Comparison of ENCODE assay signal across 18 cellular contexts in the genomic region with DNA sequence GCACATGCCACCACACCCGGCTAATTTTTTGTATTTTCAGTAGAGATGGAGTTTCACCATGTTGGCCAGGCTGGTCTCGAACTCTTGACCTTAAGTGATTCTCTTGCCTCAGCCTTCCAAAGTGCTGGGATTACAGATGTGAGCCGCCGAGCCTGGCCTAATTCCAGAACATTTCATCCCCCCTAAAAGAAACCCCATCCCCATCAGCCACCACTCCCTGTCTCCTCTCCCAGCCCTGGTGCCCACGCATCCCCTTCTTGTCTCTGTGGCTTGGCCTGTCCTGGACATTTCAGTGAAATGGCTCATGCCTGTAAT. TPM values are rescaled to one million over a fixed set of nuclear protein-coding genes. Genes with fewer than 3 reads are reported as not detected.
DNase-seq lines count a peak whose midpoint lies in the region; ATAC-seq, FAIRE-seq and TF ChIP-seq lines count a peak whose summit lies in the region.
"Not testable (repeated sequence)": the region's sequence is repeated elsewhere in the genome, so short reads cannot be mapped to it uniquely, and the experiment has no call there.
"Had no signal": no experiment of that assay in that cellular context is flagged by ENCODE, and none has a peak within 500 bp of the region (broad histone marks: within the 10 kb centered on the region; RNA-seq: fewer than 3 reads in every experiment).

No MANE protein-coding gene starts in this region.

- not testable (repeated sequence) for H4K20me1 ChIP-seq in keratinocyte (ENCODE audit: control insufficient read depth, extremely low read depth, insufficient read depth, low read length)
- peaks cover 14% of the 10 kb centered on the region for H4K20me1 ChIP-seq in osteoblast (ENCODE audit: insufficient read depth, low read length)

- H3K36me3 ChIP-seq in keratinocyte (ENCODE audit: control insufficient read depth in 2 of 2, extremely low read depth in 1 of 2, insufficient read depth in 2 of 2, low read length in 2 of 2) (peaks cover 14 to 19% of the 10 kb centered on the region in 2 experiments), osteoblast (ENCODE audit: insufficient read depth, low read length) (peaks cover 32% of the 10 kb centered on the region), stomach smooth muscle (ENCODE audit: control insufficient read depth in 2 of 2, insufficient read depth in 2 of 2, low read length in 2 of 2) (peaks cover 21 to 22% of the 10 kb centered on the region in 2 donors), upper lobe of left lung (peaks cover 0 to 40% (median 22%) of the 10 kb centered on the region in 4 donors)

- not testable (repeated sequence) for H3K9me3 Mint-ChIP-seq in activated naive CD4-positive, alpha-beta T cell treated with anti-CD3 and anti-CD28 coated beads for 36 hours; chondrocyte (ENCODE audit: low read depth)

- not testable (repeated sequence) for ATAC-seq in upper lobe of left lung (ENCODE audit: low FRiP score in 2 of 2)

- WGBS in upper lobe of left lung, 2 donors, result 67 to 68% methylated on average over 5 of the region's 5 CpGs

- not testable (repeated sequence) for H3K4me1 Mint-ChIP-seq in activated naive CD4-positive, alpha-beta T cell treated with anti-CD3 and anti-CD28 coated beads for 36 hours (ENCODE audit: low read depth)
- H3K4me1 Mint-ChIP-seq in chondrocyte (ENCODE audit: low read depth), result peaks cover 36% of the 10 kb centered on the region

- H3K27ac ChIP-seq in 22Rv1 (peak overlapping the region; percentile 96), keratinocyte (ENCODE audit: control insufficient read depth, insufficient read depth, low read length) (peak overlapping the region; percentile 59), osteoblast (ENCODE audit: low read depth, low read length) (peak overlapping the region; percentile 61), stomach smooth muscle (ENCODE audit: low read length) (peak overlapping the region; percentile 78), upper lobe of left lung (peak overlapping the region; percentile 68 to 92 (median 84))

- H3K4me3 Mint-ChIP-seq in activated naive CD4-positive, alpha-beta T cell treated with anti-CD3 and anti-CD28 coated beads for 36 hours; chondrocyte (ENCODE audit: unreplicated experiment): not testable (repeated sequence)

- H2AFZ ChIP-seq in keratinocyte (ENCODE audit: control insufficient read depth, low read length); osteoblast (ENCODE audit: low read length): not testable (repeated sequence)

- H3K27me3 ChIP-seq in keratinocyte (ENCODE audit: control insufficient read depth, extremely low read depth, insufficient read depth, low read length); osteoblast (ENCODE audit: insufficient read depth, low read length); stomach smooth muscle (ENCODE audit: control insufficient read depth in 1 of 2, insufficient read depth in 2 of 2, low read length in 2 of 2); upper lobe of left lung: not testable (repeated sequence)

- H3K9me1 ChIP-seq in keratinocyte (ENCODE audit: control insufficient read depth, extremely low read depth, insufficient read depth, low read length), result not testable (repeated sequence)

- not testable (repeated sequence) for H3K9ac ChIP-seq in keratinocyte (ENCODE audit: control insufficient read depth, extremely low read depth, insufficient read depth, low read length)
- peak overlapping the region in 1 of 2 donors; percentile 51 for H3K9ac ChIP-seq in stomach smooth muscle (ENCODE audit: low read length in 2 of 2)

- H3K9me3 ChIP-seq in keratinocyte (ENCODE audit: control insufficient read depth, low read depth, low read length); osteoblast (ENCODE audit: low read depth, low read length); stomach smooth muscle (ENCODE audit: control insufficient read depth in 2 of 2, low read length in 2 of 2); upper lobe of left lung: not testable (repeated sequence)

- H3K27me3 Mint-ChIP-seq in activated naive CD4-positive, alpha-beta T cell treated with anti-CD3 and anti-CD28 coated beads for 36 hours (ENCODE audit: low read depth); chondrocyte (ENCODE audit: low read depth): not testable (repeated sequence)

- TF ChIP-seq POLR2A in upper lobe of left lung (IDR thresholded peaks at IDR 0.05), result not testable (repeated sequence)

- intact Hi-C loops in activated naive CD4-positive, alpha-beta T cell treated with anti-CD3 and anti-CD28 coated beads for 36 hours (cut with micrococcal nuclease), result not testable (repeated sequence)

- dilution Hi-C loops in keratinocyte (cut with MboI; ENCODE audit: extremely low pct_ligation_motif_present, low sequenced_read_pairs), result not testable (repeated sequence)

- not testable (repeated sequence) for H3K4me2 ChIP-seq in keratinocyte (ENCODE audit: control insufficient read depth, extremely low read depth, insufficient read depth, low read depth, low read length); osteoblast (ENCODE audit: insufficient read depth, low read length)

- DNase-seq in activated naive CD4-positive, alpha-beta T cell treated with anti-CD3 and anti-CD28 coated beads for 36 hours; chondrocyte (ENCODE audit: low spot score); keratinocyte (ENCODE audit: low read depth, low spot score); upper lobe of left lung: not testable (repeated sequence)
- DNase-seq in fibroblast of gingiva (ENCODE audit: low read depth) (peak; percentile 80), osteoblast (ENCODE audit: insufficient read length, low spot score, missing footprints) (peak; percentile 67)

- H3K27ac Mint-ChIP-seq in activated naive CD4-positive, alpha-beta T cell treated with anti-CD3 and anti-CD28 coated beads for 36 hours, result peak overlapping the region; percentile 36
- H3K27ac Mint-ChIP-seq in chondrocyte (ENCODE audit: unreplicated experiment), result peak overlapping the region; percentile 66

- CTCF ChIA-PET in activated naive CD4-positive, alpha-beta T cell treated with anti-CD3 and anti-CD28 coated beads for 36 hours (lab: Charles Lee), result interaction anchor here (0.7 to 3.1 kb wide), 14 partner anchors 9 to 240 kb away, joined by 3 to 24 read pairs (median 8); no protein-coding TSS in a partner anchor

- not testable (repeated sequence) for TF ChIP-seq CTCF in 22Rv1 (IDR thresholded peaks at IDR 0.05); chondrocyte (IDR thresholded peaks at IDR 0.05); keratinocyte (optimal IDR thresholded peaks at IDR 0.05 in 1 of 3, IDR thresholded peaks at IDR 0.05 in 1 of 3, conservative IDR thresholded peaks at IDR 0.05 in 1 of 3; ENCODE audit: extremely low read depth in 1 of 3, insufficient read depth in 2 of 3, low read length in 3 of 3); osteoblast (IDR thresholded peaks at IDR 0.05; ENCODE audit: extremely low read depth, low read depth, low read length); upper lobe of left lung (IDR thresholded peaks at IDR 0.05)

- H3K79me2 ChIP-seq in keratinocyte (ENCODE audit: control insufficient read depth, insufficient read depth, low read length), result not testable (repeated sequence)
- H3K79me2 ChIP-seq in osteoblast (ENCODE audit: insufficient read depth, low read length), result peaks cover 51% of the 10 kb centered on the region

- H3K36me3 Mint-ChIP-seq in activated naive CD4-positive, alpha-beta T cell treated with anti-CD3 and anti-CD28 coated beads for 36 hours (ENCODE audit: low read depth), result peaks cover 24% of the 10 kb centered on the region
- peaks cover 20% of the 10 kb centered on the region for H3K36me3 Mint-ChIP-seq in chondrocyte (ENCODE audit: low read depth)

- H3K4me3 ChIP-seq in keratinocyte (ENCODE audit: control insufficient read depth in 2 of 3, extremely low read depth in 1 of 3, insufficient read depth in 2 of 3, low read depth in 1 of 3, low read length in 3 of 3); osteoblast (ENCODE audit: insufficient read depth, low read length); stomach smooth muscle (ENCODE audit: low read length in 2 of 2); upper lobe of left lung: not testable (repeated sequence)

- peaks cover 18% of the 10 kb centered on the region for H3K4me1 ChIP-seq in keratinocyte (ENCODE audit: control insufficient read depth, extremely low read depth, insufficient read depth, low read length)
- peaks cover 29% of the 10 kb centered on the region for H3K4me1 ChIP-seq in osteoblast (ENCODE audit: insufficient read depth, low read length)
- H3K4me1 ChIP-seq in stomach smooth muscle (ENCODE audit: control insufficient read depth, insufficient read depth, low read length), result peaks cover 45% of the 10 kb centered on the region
- peaks cover 40 to 57% (median 43%) of the 10 kb centered on the region in 4 donors for H3K4me1 ChIP-seq in upper lobe of left lung

- not testable (repeated sequence) for TF ChIP-seq EP300 in upper lobe of left lung (IDR thresholded peaks at IDR 0.05)

- not testable (repeated sequence) for FAIRE-seq in keratinocyte (lab: Jason Lieb, UNC)

RNA-seq across cellular contexts. Expression of a gene that starts 50.0 kb away (rescaled TPM):
- under 1 TPM in 1 of 2 experiments, not detected in 1; 0.41 TPM for total RNA-seq in activated naive CD4-positive, alpha-beta T cell treated with anti-CD3 and anti-CD28 coated beads for 36 hours
- total RNA-seq in chondrocyte (not detected in 3 replicates), osteoblast (not detected in 2 replicates), upper lobe of left lung (1 to 10 TPM in 1 of 6 donors, not detected in 5; 1.7 TPM)
- polyA plus RNA-seq in keratinocyte, result not detected in 3 replicates
- not detected for polyA plus RNA-seq in keratinocyte (2011; ENCODE audit: low read depth)
- polyA plus RNA-seq in keratinocyte (2011; cell fraction: cytosol; rRNA removed), result not detected in 2 replicates
- not detected in 2 replicates for polyA plus RNA-seq in keratinocyte (2011; cell fraction: nucleus; rRNA removed)
- 0.23 TPM in 1 of 2 replicates, not detected in the other for polyA plus RNA-seq in keratinocyte (2012; ENCODE audit: low replicate concordance)
- not detected in 3 replicates for polyA minus RNA-seq in keratinocyte
- not detected for polyA minus RNA-seq in keratinocyte (2011; cell fraction: cytosol; rRNA and poly(A)+ RNA removed)
- not detected in 2 replicates for polyA minus RNA-seq in keratinocyte (2011; cell fraction: nucleus; rRNA and poly(A)+ RNA removed)
- total RNA-seq: myocyte had no signal

RNA-seq across cellular contexts. Expression of a gene that starts 52.9 kb away (rescaled TPM):
- total RNA-seq in activated naive CD4-positive, alpha-beta T cell treated with anti-CD3 and anti-CD28 coated beads for 36 hours, result not detected
- total RNA-seq in chondrocyte (not detected in 3 replicates), osteoblast (not detected in 2 replicates), upper lobe of left lung (not detected)
- polyA plus RNA-seq in keratinocyte, result not detected in 3 replicates
- not detected for polyA plus RNA-seq in keratinocyte (2011; ENCODE audit: low read depth)
- polyA plus RNA-seq in keratinocyte (2011; cell fraction: cytosol; rRNA removed), result not detected in 2 replicates
- polyA plus RNA-seq in keratinocyte (2011; cell fraction: nucleus; rRNA removed), result not detected in 2 replicates
- not detected in 2 replicates for polyA plus RNA-seq in keratinocyte (2012; ENCODE audit: low replicate concordance)
- polyA minus RNA-seq in keratinocyte, result not detected in 3 replicates
- not detected for polyA minus RNA-seq in keratinocyte (2011; cell fraction: cytosol; rRNA and poly(A)+ RNA removed)
- not detected in 2 replicates for polyA minus RNA-seq in keratinocyte (2011; cell fraction: nucleus; rRNA and poly(A)+ RNA removed)
- total RNA-seq: activated CD4-positive, alpha-beta T cell treated with anti-CD3 and anti-CD28 coated beads for 36 hours; activated CD8-positive, alpha-beta T cell treated with anti-CD3 and anti-CD28 coated beads, Interleukin-2, amount 10 ng/mL, durations not matched to agents 7 days and 5 days; activated naive CD4-positive, alpha-beta T cell treated with anti-CD3 and anti-CD28 coated beads, Interleukin-2, amount 50 U/mL, for 72 hours; activated T-helper 2 cell treated with anti-CD3 and anti-CD28 coated beads, Interferon-gamma antibody, Interleukin-2, Interleukin-4, amounts not matched to agents 10 μg/mL and 5 μg/mL and 100 μg/mL, durations not matched to agents 14 hours and 24 hours and 36 hours; CD8-positive, alpha-beta T cell; H7; HepG2; kidney; myocyte; progenitor cell of endocrine pancreas had no signal
- polyA plus RNA-seq: HepG2 had no signal
